Comparison of ENCODE assay signal across 23 cellular contexts in the genomic region with DNA sequence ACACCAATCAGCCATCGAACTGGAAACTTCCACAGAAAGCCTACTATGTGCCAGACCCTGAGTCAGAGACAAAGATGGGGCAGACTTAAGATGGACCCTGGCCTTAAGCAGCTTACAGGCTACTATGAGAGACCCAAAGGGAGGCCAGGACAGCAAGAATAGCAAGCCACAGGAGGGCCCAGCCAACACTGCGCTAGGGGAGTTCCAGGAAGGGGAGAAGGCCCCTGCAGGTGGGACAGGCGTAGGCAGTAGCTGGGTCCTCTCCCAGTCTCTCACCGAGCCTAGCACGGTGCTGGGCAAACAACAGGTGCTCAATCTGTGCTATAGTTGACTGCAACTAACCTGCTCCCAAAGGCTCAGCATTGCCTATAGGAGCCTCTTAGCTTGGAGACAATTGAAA.
"Had no signal": no experiment of that assay in that cellular context is flagged by ENCODE, and none has a peak within 500 bp of the region (broad histone marks: within the 10 kb centered on the region; RNA-seq: fewer than 3 reads in every experiment).

No MANE protein-coding gene starts in this region.

- H3K27me3 ChIP-seq: Peyer's patch, SJCRH30 had no signal

- ATAC-seq: K562, PC-3, Right ventricle myocardium inferior, SK-N-SH treated with all-trans-retinoic acid at 6 μM for 48 hours had no signal

- H3K27ac ChIP-seq: HL-60, KMS-11, Peyer's patch, SJCRH30 had no signal

- DNase-seq: Kasumi-1, MM.1S, NCI-H1092 treated with DMSO at 0.1 percent for 48 hours, NCI-H1436, NCI-H187, NCI-H2029, NCI-H2081 treated with DMSO at 0.1 percent for 48 hours, NCI-H2171, NCI-H226, NCI-H446, NCI-H510A, NCI-H524 treated with DMSO at 0.1 percent for 48 hours, NCI-H69, NCI-H774, PC-3, SHP77 treated with DMSO at 0.1 percent for 48 hours, SJCRH30 had no signal

- H3K4me3 ChIP-seq: K562, Peyer's patch, SJCRH30 had no signal

- H3K4me1 ChIP-seq: Peyer's patch, SJCRH30 had no signal

- H3K36me3 ChIP-seq: Peyer's patch, SJCRH30 had no signal

- H3K9me3 ChIP-seq: Peyer's patch, SJCRH30 had no signal
